In the genomic region with DNA sequence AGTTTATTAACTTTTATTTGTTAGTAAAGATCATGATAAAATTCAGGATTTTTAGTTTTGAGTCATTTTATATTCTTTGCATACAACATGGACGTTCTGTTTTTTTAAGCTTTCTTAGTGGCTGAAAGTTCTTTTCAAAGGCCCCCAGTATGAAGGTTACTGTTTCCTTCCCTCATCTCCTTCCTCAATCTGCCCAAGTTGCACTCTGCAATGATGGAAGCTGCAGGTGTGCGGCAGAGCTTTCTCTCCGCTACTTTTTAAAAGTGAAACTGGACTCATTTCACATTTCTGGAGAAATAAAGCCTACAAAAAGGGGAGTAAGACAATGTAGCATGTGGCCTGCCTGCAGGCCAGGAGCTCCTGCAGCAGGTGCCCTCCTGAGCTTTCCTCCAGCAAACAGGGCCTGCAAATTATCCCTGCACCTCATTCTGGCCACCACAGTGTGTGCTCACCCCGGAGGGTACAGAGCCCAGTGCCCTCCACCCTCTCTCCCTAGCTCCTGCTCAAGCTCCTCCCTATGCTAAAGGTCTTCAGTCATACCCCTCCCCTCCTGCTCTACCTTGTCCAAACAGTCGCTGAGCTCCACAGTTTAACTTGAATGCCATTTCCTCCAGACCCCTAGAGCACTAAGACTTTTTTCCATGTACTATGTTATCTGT, we compare ENCODE assay signal across 15 cellular contexts.
DNase-seq lines count a peak whose midpoint lies in the region; ATAC-seq and TF ChIP-seq lines count a peak whose summit lies in the region.
"Had no signal": no experiment of that assay in that cellular context is flagged by ENCODE, and none has a peak within 500 bp of the region (broad histone marks: within the 10 kb centered on the region; RNA-seq: fewer than 3 reads in every experiment).

No MANE protein-coding gene starts in this region.

- no peak for ATAC-seq in CD8-positive, alpha-beta T cell
- peak; percentile 44 for ATAC-seq in GM21423 (IDR thresholded peaks at IDR 0.05; ENCODE audit: unreplicated experiment)
- ATAC-seq: left cardiac atrium, Panc1, pancreas had no signal

- H3K27ac Mint-ChIP-seq in CD8-positive, alpha-beta T cell = peak overlapping the region; percentile 69
- peak overlapping the region; percentile 16 for H3K27ac Mint-ChIP-seq in endothelial cell (ENCODE audit: unreplicated experiment)

- no peaks in the 10 kb centered on the region for H3K27me3 Mint-ChIP-seq in CD8-positive, alpha-beta T cell (ENCODE audit: low read depth)
- peaks cover 5% of the 10 kb centered on the region for H3K27me3 Mint-ChIP-seq in endothelial cell (ENCODE audit: unreplicated experiment)

- no peak overlapping the region for H3K4me3 ChIP-seq in CD8-positive, alpha-beta T cell (ENCODE audit: low read depth, low read length)
- H3K4me3 ChIP-seq in neutrophil (ENCODE audit: low read depth in 1 of 2, low read length in 1 of 2) = no peak overlapping the region
- no peak overlapping the region for H3K4me3 ChIP-seq in HAP-1
- H3K4me3 ChIP-seq: pancreas, tibial nerve had no signal

- H3K27me3 ChIP-seq in CD8-positive, alpha-beta T cell (ENCODE audit: insufficient read depth, low read length) = no peaks in the 10 kb centered on the region
- H3K27me3 ChIP-seq in neutrophil (no peaks in the 10 kb centered on the region), HAP-1 (ENCODE audit: low read depth) (no peaks in the 10 kb centered on the region)
- H3K27me3 ChIP-seq: pancreas, tibial nerve had no signal

- peaks cover 25% of the 10 kb centered on the region for H3K36me3 ChIP-seq in CD8-positive, alpha-beta T cell (ENCODE audit: insufficient read depth, low read length)
- peaks cover 81% of the 10 kb centered on the region for H3K36me3 ChIP-seq in neutrophil
- peaks cover 30% of the 10 kb centered on the region for H3K36me3 ChIP-seq in HAP-1 (replicated peaks)

- H3K36me3 Mint-ChIP-seq in CD8-positive, alpha-beta T cell = peaks cover 82% of the 10 kb centered on the region
- H3K36me3 Mint-ChIP-seq in endothelial cell (ENCODE audit: low read depth, unreplicated experiment) = peaks cover 33% of the 10 kb centered on the region

- H3K9me3 ChIP-seq in CD8-positive, alpha-beta T cell (ENCODE audit: low read length) = no peaks in the 10 kb centered on the region
- H3K9me3 ChIP-seq in neutrophil (no peaks in the 10 kb centered on the region), HAP-1 (no peaks in the 10 kb centered on the region)
- H3K9me3 ChIP-seq: pancreas, tibial nerve had no signal

- CTCF ChIA-PET in CD8-positive, alpha-beta T cell (lab: Charles Lee) = interaction anchor here (1.4 to 2.1 kb wide), 3 partner anchors 8 to 14 kb away, joined by 4 to 13 read pairs (median 8); no protein-coding TSS in a partner anchor

- intact Hi-C loops in CD8-positive, alpha-beta T cell (cut with DNase I, micrococcal nuclease) = no loop called here

- H3K4me3 Mint-ChIP-seq in CD8-positive, alpha-beta T cell = no peak overlapping the region
- no peak overlapping the region for H3K4me3 Mint-ChIP-seq in endothelial cell (ENCODE audit: unreplicated experiment)

- H3K4me1 Mint-ChIP-seq in CD8-positive, alpha-beta T cell (ENCODE audit: low read depth) = peaks cover 7% of the 10 kb centered on the region
- peaks cover 23% of the 10 kb centered on the region for H3K4me1 Mint-ChIP-seq in endothelial cell (ENCODE audit: unreplicated experiment)

- in situ Hi-C loops in HAP-1 (cut with MboI; ENCODE audit: low sequenced_read_pairs) = no loop called here

- no peak for DNase-seq in CD8-positive, alpha-beta T cell
- DNase-seq in endothelial cell (ENCODE audit: low spot score) = no peak
- DNase-seq in activated effector memory CD4-positive, alpha-beta T cell treated with anti-CD3 and anti-CD28 coated beads, Interleukin-2, amount 50 U/mL, for 16 hours = no peak
- no peak for DNase-seq in MV-4-11 (lab: John Stamatoyannopoulos, UW)
- DNase-seq in HAP-1 (ENCODE audit: low spot score in 2 of 2) = no peak
- DNase-seq: activated CD4-positive, alpha-beta T cell treated with anti-CD3 and anti-CD28 coated beads, Interleukin-2, amount 50 U/mL, for 4 hours; activated effector memory CD4-positive, alpha-beta T cell treated with Interleukin-2 at 50 U/mL for 16 hours; anterior cingulate cortex; left cardiac atrium; NCI-H1417; pancreas had no signal

- no peaks in the 10 kb centered on the region for H3K9me3 Mint-ChIP-seq in CD8-positive, alpha-beta T cell
- no peaks in the 10 kb centered on the region for H3K9me3 Mint-ChIP-seq in endothelial cell (ENCODE audit: unreplicated experiment)

- POLR2A ChIA-PET in CD8-positive, alpha-beta T cell (lab: Charles Lee) = no interaction called here

- H3K4me1 ChIP-seq in CD8-positive, alpha-beta T cell (ENCODE audit: insufficient read depth, low read length) = no peaks in the 10 kb centered on the region
- peaks cover 0 to 8% of the 10 kb centered on the region in 2 experiments for H3K4me1 ChIP-seq in neutrophil (ENCODE audit: control insufficient read depth in 1 of 2, insufficient read depth in 1 of 2, low read depth in 1 of 2, low read length in 1 of 2)
- H3K4me1 ChIP-seq in HAP-1 = no peaks in the 10 kb centered on the region
- H3K4me1 ChIP-seq: pancreas had no signal

- TF ChIP-seq CTCF in CD8-positive, alpha-beta T cell (IDR thresholded peaks at IDR 0.05) = no peak
- TF ChIP-seq CTCF in endothelial cell (IDR thresholded peaks at IDR 0.05; ENCODE audit: unreplicated experiment) (no peak), neutrophil (IDR thresholded peaks at IDR 0.05) (no peak)

- no peak overlapping the region for H3K27ac ChIP-seq in CD8-positive, alpha-beta T cell (ENCODE audit: low read depth, low read length)
- H3K27ac ChIP-seq in neutrophil = peak overlapping the region; percentile 21
- H3K27ac ChIP-seq: pancreas, tibial nerve had no signal
